In the genomic region with DNA sequence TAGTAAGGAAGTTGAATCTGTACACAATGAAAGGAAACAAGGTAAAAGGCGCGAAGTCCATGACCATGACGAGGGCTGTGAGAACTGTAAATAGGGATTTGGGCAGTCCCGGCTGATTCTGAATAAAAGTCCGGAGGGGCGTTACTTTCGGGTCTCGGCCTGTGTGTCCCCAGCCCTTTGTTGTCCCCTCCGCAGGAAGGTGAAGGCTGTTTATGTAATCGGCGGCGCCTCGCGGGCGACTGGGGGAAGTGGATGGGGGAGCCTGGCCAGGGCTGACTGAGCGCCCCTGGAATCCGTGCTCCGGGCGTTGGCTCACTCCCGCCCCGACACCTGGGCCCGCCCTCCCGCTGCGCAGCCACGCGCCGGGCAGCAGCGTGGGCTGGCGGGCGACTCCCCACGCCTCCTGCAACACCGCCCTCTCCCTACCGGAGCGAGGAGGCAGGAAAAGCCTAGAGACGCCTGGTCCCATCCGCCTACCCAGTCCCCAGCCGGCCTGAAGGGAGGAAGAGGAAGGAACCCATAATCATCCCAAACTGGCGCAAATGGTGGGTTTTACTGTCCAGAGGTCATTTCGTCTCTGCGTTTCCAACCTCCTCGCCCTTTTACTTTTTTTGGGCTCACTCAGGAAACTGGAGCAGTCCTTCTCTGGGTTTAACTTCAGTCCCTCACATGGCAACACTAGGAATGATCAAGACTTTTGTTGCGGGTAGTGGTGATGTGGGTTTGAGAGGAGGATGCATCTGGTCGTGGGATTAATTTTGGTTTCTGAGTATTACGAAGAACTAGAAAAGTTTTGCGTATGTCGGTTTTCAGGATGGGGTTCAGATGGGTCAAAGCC, we compare ENCODE assay signal across 1 cellular context.
TF ChIP-seq lines count a peak whose summit lies in the region.

No MANE protein-coding gene starts in this region.

TF ChIP-seq in HepG2, 621 proteins besides CTCF, POLR2A, EP300 and RAD21 (continued from another document and continues in another):
- TF ChIP-seq BRD4 (CRISPR knock-in tag; IDR thresholded peaks at IDR 0.05) (no peak), AGO1 (IDR thresholded peaks at IDR 0.05; ENCODE audit: low read depth, low read length, poor library complexity, severe bottlenecking) (peak; percentile 30), ZNF136 (CRISPR knock-in tag; IDR thresholded peaks at IDR 0.05; ENCODE audit: low read depth) (peak; percentile 69; the same call in 1 of the 2 replicates), ZNF225 (CRISPR knock-in tag; IDR thresholded peaks at IDR 0.05) (no peak), ARNT (IDR thresholded peaks at IDR 0.05) (no peak), RORA (CRISPR knock-in tag; IDR thresholded peaks at IDR 0.05) (no peak), JUNB (CRISPR knock-in tag; IDR thresholded peaks at IDR 0.05; ENCODE audit: borderline replicate concordance) (no peak), ZNF354B (CRISPR knock-in tag; IDR thresholded peaks at IDR 0.05) (no peak), EZH2 (conservative IDR thresholded peaks at IDR 0.05; ENCODE audit: low read depth, low read length) (no peak), FOXA3 (CRISPR knock-in tag; IDR thresholded peaks at IDR 0.05) (peak; percentile 89), ZNF737 (CRISPR knock-in tag; IDR thresholded peaks at IDR 0.05; ENCODE audit: borderline replicate concordance) (no peak), FOSL2 (CRISPR knock-in tag; IDR thresholded peaks at IDR 0.05) (peak; percentile 68), HNRNPH1 (optimal IDR thresholded peaks at IDR 0.05; ENCODE audit: low read depth, low read length) (no peak), TOE1 (CRISPR knock-in tag; IDR thresholded peaks at IDR 0.05) (0 out of 2 replicates have a peak, but pooled peaks have one; percentile 64), GTF3A (CRISPR knock-in tag; conservative IDR thresholded peaks at IDR 0.05) (0 out of 2 replicates have a peak, but pooled peaks have one; percentile 65), NFYC (CRISPR knock-in tag; IDR thresholded peaks at IDR 0.05) (0 out of 2 replicates have a peak, but pooled peaks have one; percentile 13), HOXD1 (CRISPR knock-in tag; IDR thresholded peaks at IDR 0.05) (peak; percentile 45; the same call in 1 of the 2 replicates), ZNF3 (CRISPR knock-in tag; IDR thresholded peaks at IDR 0.05) (no peak), ZNF746 (CRISPR knock-in tag; IDR thresholded peaks at IDR 0.05) (peak; percentile 79)
- TF ChIP-seq, protein P1, sequence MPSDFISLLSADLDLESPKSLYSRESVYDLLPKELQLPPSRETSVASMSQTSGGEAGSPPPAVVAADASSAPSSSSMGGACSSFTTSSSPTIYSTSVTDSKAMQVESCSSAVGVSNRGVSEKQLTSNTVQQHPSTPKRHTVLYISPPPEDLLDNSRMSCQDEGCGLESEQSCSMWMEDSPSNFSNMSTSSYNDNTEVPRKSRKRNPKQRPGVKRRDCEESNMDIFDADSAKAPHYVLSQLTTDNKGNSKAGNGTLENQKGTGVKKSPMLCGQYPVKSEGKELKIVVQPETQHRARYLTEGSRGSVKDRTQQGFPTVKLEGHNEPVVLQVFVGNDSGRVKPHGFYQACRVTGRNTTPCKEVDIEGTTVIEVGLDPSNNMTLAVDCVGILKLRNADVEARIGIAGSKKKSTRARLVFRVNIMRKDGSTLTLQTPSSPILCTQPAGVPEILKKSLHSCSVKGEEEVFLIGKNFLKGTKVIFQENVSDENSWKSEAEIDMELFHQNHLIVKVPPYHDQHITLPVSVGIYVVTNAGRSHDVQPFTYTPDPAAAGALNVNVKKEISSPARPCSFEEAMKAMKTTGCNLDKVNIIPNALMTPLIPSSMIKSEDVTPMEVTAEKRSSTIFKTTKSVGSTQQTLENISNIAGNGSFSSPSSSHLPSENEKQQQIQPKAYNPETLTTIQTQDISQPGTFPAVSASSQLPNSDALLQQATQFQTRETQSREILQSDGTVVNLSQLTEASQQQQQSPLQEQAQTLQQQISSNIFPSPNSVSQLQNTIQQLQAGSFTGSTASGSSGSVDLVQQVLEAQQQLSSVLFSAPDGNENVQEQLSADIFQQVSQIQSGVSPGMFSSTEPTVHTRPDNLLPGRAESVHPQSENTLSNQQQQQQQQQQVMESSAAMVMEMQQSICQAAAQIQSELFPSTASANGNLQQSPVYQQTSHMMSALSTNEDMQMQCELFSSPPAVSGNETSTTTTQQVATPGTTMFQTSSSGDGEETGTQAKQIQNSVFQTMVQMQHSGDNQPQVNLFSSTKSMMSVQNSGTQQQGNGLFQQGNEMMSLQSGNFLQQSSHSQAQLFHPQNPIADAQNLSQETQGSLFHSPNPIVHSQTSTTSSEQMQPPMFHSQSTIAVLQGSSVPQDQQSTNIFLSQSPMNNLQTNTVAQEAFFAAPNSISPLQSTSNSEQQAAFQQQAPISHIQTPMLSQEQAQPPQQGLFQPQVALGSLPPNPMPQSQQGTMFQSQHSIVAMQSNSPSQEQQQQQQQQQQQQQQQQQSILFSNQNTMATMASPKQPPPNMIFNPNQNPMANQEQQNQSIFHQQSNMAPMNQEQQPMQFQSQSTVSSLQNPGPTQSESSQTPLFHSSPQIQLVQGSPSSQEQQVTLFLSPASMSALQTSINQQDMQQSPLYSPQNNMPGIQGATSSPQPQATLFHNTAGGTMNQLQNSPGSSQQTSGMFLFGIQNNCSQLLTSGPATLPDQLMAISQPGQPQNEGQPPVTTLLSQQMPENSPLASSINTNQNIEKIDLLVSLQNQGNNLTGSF (CRISPR knock-in tag; IDR thresholded peaks at IDR 0.05) = 0 out of 2 replicates have a peak, but pooled peaks have one; percentile 42
- TF ChIP-seq, protein P2, sequence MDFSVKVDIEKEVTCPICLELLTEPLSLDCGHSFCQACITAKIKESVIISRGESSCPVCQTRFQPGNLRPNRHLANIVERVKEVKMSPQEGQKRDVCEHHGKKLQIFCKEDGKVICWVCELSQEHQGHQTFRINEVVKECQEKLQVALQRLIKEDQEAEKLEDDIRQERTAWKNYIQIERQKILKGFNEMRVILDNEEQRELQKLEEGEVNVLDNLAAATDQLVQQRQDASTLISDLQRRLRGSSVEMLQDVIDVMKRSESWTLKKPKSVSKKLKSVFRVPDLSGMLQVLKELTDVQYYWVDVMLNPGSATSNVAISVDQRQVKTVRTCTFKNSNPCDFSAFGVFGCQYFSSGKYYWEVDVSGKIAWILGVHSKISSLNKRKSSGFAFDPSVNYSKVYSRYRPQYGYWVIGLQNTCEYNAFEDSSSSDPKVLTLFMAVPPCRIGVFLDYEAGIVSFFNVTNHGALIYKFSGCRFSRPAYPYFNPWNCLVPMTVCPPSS (IDR thresholded peaks at IDR 0.05) = no peak
- TF ChIP-seq, protein P3, sequence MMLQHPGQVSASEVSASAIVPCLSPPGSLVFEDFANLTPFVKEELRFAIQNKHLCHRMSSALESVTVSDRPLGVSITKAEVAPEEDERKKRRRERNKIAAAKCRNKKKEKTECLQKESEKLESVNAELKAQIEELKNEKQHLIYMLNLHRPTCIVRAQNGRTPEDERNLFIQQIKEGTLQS (CRISPR knock-in tag; IDR thresholded peaks at IDR 0.05) = peak; percentile 58
- TF ChIP-seq, protein P4, sequence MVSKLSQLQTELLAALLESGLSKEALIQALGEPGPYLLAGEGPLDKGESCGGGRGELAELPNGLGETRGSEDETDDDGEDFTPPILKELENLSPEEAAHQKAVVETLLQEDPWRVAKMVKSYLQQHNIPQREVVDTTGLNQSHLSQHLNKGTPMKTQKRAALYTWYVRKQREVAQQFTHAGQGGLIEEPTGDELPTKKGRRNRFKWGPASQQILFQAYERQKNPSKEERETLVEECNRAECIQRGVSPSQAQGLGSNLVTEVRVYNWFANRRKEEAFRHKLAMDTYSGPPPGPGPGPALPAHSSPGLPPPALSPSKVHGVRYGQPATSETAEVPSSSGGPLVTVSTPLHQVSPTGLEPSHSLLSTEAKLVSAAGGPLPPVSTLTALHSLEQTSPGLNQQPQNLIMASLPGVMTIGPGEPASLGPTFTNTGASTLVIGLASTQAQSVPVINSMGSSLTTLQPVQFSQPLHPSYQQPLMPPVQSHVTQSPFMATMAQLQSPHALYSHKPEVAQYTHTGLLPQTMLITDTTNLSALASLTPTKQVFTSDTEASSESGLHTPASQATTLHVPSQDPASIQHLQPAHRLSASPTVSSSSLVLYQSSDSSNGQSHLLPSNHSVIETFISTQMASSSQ (IDR thresholded peaks at IDR 0.05; ENCODE audit: low read depth) = no peak
- TF ChIP-seq, protein P4 (CRISPR knock-in tag; IDR thresholded peaks at IDR 0.05; ENCODE audit: borderline replicate concordance) = peak; percentile 73; the same call in 1 of the 2 replicates
- TF ChIP-seq, protein P5, sequence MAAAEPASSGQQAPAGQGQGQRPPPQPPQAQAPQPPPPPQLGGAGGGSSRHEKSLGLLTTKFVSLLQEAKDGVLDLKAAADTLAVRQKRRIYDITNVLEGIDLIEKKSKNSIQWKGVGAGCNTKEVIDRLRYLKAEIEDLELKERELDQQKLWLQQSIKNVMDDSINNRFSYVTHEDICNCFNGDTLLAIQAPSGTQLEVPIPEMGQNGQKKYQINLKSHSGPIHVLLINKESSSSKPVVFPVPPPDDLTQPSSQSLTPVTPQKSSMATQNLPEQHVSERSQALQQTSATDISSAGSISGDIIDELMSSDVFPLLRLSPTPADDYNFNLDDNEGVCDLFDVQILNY (CRISPR knock-in tag; conservative IDR thresholded peaks at IDR 0.05) = 0 out of 2 replicates have a peak, but pooled peaks have one; percentile 23
- TF ChIP-seq, protein P6, sequence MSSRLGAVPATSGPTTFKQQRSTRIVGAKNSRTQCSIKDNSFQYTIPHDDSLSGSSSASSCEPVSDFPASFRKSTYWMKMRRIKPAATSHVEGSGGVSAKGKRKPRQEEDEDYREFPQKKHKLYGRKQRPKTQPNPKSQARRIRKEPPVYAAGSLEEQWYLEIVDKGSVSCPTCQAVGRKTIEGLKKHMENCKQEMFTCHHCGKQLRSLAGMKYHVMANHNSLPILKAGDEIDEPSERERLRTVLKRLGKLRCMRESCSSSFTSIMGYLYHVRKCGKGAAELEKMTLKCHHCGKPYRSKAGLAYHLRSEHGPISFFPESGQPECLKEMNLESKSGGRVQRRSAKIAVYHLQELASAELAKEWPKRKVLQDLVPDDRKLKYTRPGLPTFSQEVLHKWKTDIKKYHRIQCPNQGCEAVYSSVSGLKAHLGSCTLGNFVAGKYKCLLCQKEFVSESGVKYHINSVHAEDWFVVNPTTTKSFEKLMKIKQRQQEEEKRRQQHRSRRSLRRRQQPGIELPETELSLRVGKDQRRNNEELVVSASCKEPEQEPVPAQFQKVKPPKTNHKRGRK (CRISPR knock-in tag; IDR thresholded peaks at IDR 0.05) = peak; percentile 55; the same call in 1 of the 2 replicates
- TF ChIP-seq, protein P7, sequence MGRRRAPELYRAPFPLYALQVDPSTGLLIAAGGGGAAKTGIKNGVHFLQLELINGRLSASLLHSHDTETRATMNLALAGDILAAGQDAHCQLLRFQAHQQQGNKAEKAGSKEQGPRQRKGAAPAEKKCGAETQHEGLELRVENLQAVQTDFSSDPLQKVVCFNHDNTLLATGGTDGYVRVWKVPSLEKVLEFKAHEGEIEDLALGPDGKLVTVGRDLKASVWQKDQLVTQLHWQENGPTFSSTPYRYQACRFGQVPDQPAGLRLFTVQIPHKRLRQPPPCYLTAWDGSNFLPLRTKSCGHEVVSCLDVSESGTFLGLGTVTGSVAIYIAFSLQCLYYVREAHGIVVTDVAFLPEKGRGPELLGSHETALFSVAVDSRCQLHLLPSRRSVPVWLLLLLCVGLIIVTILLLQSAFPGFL (CRISPR knock-in tag; IDR thresholded peaks at IDR 0.05) = no peak
- TF ChIP-seq, protein P8, sequence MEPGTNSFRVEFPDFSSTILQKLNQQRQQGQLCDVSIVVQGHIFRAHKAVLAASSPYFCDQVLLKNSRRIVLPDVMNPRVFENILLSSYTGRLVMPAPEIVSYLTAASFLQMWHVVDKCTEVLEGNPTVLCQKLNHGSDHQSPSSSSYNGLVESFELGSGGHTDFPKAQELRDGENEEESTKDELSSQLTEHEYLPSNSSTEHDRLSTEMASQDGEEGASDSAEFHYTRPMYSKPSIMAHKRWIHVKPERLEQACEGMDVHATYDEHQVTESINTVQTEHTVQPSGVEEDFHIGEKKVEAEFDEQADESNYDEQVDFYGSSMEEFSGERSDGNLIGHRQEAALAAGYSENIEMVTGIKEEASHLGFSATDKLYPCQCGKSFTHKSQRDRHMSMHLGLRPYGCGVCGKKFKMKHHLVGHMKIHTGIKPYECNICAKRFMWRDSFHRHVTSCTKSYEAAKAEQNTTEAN (CRISPR knock-in tag; conservative IDR thresholded peaks at IDR 0.05) = peak; percentile 64; the same call in 1 of the 2 replicates
